In the genomic region with DNA sequence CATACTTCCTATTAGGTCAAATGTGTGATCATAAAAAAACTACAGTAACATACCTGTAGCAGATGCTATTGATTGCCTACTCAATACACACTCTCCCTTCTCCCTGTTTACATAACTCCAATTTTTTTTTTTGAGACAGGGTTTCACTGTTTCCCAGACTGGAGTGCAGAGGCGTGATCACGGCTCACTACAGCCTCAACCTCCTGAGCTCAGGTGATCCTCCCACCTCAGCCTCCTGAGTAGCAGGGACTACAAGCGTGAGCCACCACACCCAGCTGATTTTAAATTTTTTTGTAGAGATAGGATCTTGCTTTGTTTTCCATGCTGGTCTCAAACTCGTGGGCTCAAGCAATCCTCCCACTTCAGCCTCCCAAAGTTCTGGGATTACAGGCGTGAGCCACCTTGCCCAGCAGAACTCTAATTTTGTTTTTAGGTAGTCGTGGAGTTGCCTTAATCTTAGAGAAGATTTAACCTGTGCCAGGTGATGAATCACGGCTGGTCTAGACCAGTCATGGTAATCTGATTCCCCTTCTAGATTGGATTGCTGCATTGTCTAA, we compare ENCODE assay signal across 16 cellular contexts. TPM values are rescaled to one million over a fixed set of nuclear protein-coding genes. Genes with fewer than 3 reads are reported as not detected.
DNase-seq lines count a peak whose midpoint lies in the region; ATAC-seq and TF ChIP-seq lines count a peak whose summit lies in the region.
"Had no signal": no experiment of that assay in that cellular context is flagged by ENCODE, and none has a peak within 500 bp of the region (broad histone marks: within the 10 kb centered on the region; RNA-seq: fewer than 3 reads in every experiment).

No MANE protein-coding gene starts in this region.

- no peaks in the 10 kb centered on the region for H3K36me3 ChIP-seq in PC-3 (ENCODE audit: low read depth, low read length)
- no peaks in the 10 kb centered on the region for H3K36me3 ChIP-seq in trophoblast cell (ENCODE audit: control insufficient read depth in 1 of 2, insufficient read depth in 2 of 2, low read length in 2 of 2)
- no peaks in the 10 kb centered on the region for H3K36me3 ChIP-seq in CD8-positive, alpha-beta memory T cell (ENCODE audit: insufficient read depth, low read length)

- no peak overlapping the region for H3K4me3 ChIP-seq in PC-3 (ENCODE audit: low read length)
- H3K4me3 ChIP-seq in trophoblast cell (ENCODE audit: low read depth, low read length), result no peak overlapping the region
- no peak overlapping the region for H3K4me3 ChIP-seq in CD8-positive, alpha-beta memory T cell (ENCODE audit: low read length)
- H3K4me3 ChIP-seq: A549, GM23338 had no signal

- peaks cover 7% of the 10 kb centered on the region for H3K4me1 ChIP-seq in PC-3 (ENCODE audit: insufficient read depth, low read length)
- no peaks in the 10 kb centered on the region for H3K4me1 ChIP-seq in trophoblast cell (ENCODE audit: control insufficient read depth in 1 of 2, insufficient read depth in 2 of 2, low read length in 2 of 2)
- no peaks in the 10 kb centered on the region for H3K4me1 ChIP-seq in CD8-positive, alpha-beta memory T cell (ENCODE audit: insufficient read depth, low read length)
- H3K4me1 ChIP-seq: A549 had no signal

- peak; percentile 81 for ATAC-seq in PC-3
- ATAC-seq in HG03571 (IDR thresholded peaks at IDR 0.05; ENCODE audit: unreplicated experiment), result no peak
- ATAC-seq: A549, GM23338 had no signal

- no peak overlapping the region for H4K91ac ChIP-seq in trophoblast cell (ENCODE audit: low read depth, low read length)

- no peak overlapping the region for H3K4ac ChIP-seq in trophoblast cell (ENCODE audit: low read depth, low read length)

- CTCF ChIA-PET in PC-3 (lab: Charles Lee), result no interaction called here
- CTCF ChIA-PET in CD8-positive, alpha-beta memory T cell (lab: Charles Lee), result no interaction called here

- H3K79me2 ChIP-seq in PC-3 (ENCODE audit: low read length) (no peaks in the 10 kb centered on the region), trophoblast cell (ENCODE audit: control insufficient read depth, insufficient read depth, low read length, poor library complexity) (no peaks in the 10 kb centered on the region)

- no TSS peak for BruUV-seq in PC-3 (replicated peaks; lab: Mats Ljungman, UMichigan)

- no peaks in the 10 kb centered on the region for H3K4me1 Mint-ChIP-seq in CD8-positive, alpha-beta memory T cell
- H3K4me1 Mint-ChIP-seq: GM23338 had no signal

- no peak overlapping the region for H2BK120ac ChIP-seq in trophoblast cell (ENCODE audit: insufficient read depth, low read length, poor library complexity)

- H3K27ac ChIP-seq in PC-3 (ENCODE audit: low read length) (no peak overlapping the region), trophoblast cell (ENCODE audit: low read depth, low read length) (no peak overlapping the region)
- H3K27ac ChIP-seq in CD8-positive, alpha-beta memory T cell (ENCODE audit: low read depth, low read length), result no peak overlapping the region
- H3K27ac ChIP-seq: A549 had no signal

- H3K23ac ChIP-seq in trophoblast cell (ENCODE audit: low read length), result no peak overlapping the region

- H2AFZ ChIP-seq in PC-3 (ENCODE audit: low read length), result peak overlapping the region; percentile 39; the same call in 1 of the 2 replicates
- H2AFZ ChIP-seq in trophoblast cell (ENCODE audit: insufficient read depth, low read length, poor library complexity), result no peak overlapping the region

- no peak overlapping the region for H3K27ac Mint-ChIP-seq in CD8-positive, alpha-beta memory T cell
- H3K27ac Mint-ChIP-seq: CD4-positive, alpha-beta T cell; GM23338 had no signal

- POLR2A ChIA-PET in PC-3 (lab: Charles Lee; ENCODE audit: unreplicated experiment), result no interaction called here
- POLR2A ChIA-PET in CD8-positive, alpha-beta memory T cell (lab: Charles Lee), result interaction anchor here (0.6 kb wide), 1 partner anchor 28 kb away, joined by 6 read pairs; no protein-coding TSS in a partner anchor

- no peaks in the 10 kb centered on the region for H3K27me3 Mint-ChIP-seq in CD8-positive, alpha-beta memory T cell
- H3K27me3 Mint-ChIP-seq: CD4-positive, alpha-beta T cell had no signal

- no peak overlapping the region for H4K12ac ChIP-seq in trophoblast cell (ENCODE audit: low read depth, low read length)

- H3K36me3 Mint-ChIP-seq in CD8-positive, alpha-beta memory T cell, result no peaks in the 10 kb centered on the region

- H3K79me1 ChIP-seq in trophoblast cell (ENCODE audit: low read length), result no peaks in the 10 kb centered on the region

- H3K9me3 ChIP-seq in PC-3 (ENCODE audit: low read length) (no peaks in the 10 kb centered on the region), trophoblast cell (ENCODE audit: insufficient read depth, low read depth, low read length) (no peaks in the 10 kb centered on the region)
- no peaks in the 10 kb centered on the region for H3K9me3 ChIP-seq in CD8-positive, alpha-beta memory T cell (ENCODE audit: low read length)
- H3K9me3 ChIP-seq: A549 had no signal

- no peaks in the 10 kb centered on the region for H3F3A ChIP-seq in PC-3 (ENCODE audit: low read length, unreplicated experiment)

- H3K4me2 ChIP-seq in PC-3 (ENCODE audit: low read length), result no peak overlapping the region
- no peak overlapping the region for H3K4me2 ChIP-seq in trophoblast cell (ENCODE audit: low read length)
- H3K4me2 ChIP-seq: A549, GM23338 had no signal

- no peaks in the 10 kb centered on the region for H3K9me3 Mint-ChIP-seq in CD8-positive, alpha-beta memory T cell
- H3K9me3 Mint-ChIP-seq: CD4-positive, alpha-beta T cell; GM23338 had no signal

- no peak for TF ChIP-seq CTCF in PC-3 (conservative IDR thresholded peaks at IDR 0.05; ENCODE audit: low read depth, low read length)

- WGBS in trophoblast cell (ENCODE audit: extremely low coverage, insufficient coverage, insufficient read length), result no CpG with 5 or more reads among the region's 7 CpGs

- no peak overlapping the region for H3K18ac ChIP-seq in trophoblast cell (ENCODE audit: low read length)

- intact Hi-C loops in PC-3 (cut with micrococcal nuclease), result no loop called here

- H2BK5ac ChIP-seq in trophoblast cell (ENCODE audit: low read depth, low read length, poor library complexity), result no peak overlapping the region

- no peak overlapping the region for H3K4me3 Mint-ChIP-seq in CD8-positive, alpha-beta memory T cell
- H3K4me3 Mint-ChIP-seq: CD4-positive, alpha-beta T cell; GM23338 had no signal

- DNase-seq in NCI-H82 (lab: John Stamatoyannopoulos, UW) (peak; percentile 25), NCI-H82 treated with DMSO at 0.1 percent for 48 hours (lab: John Stamatoyannopoulos, UW; ENCODE audit: unreplicated experiment) (no peak), NCI-H146 (lab: John Stamatoyannopoulos, UW) (peak; percentile 73), PC-3 (peak; percentile 75), trophoblast cell (peak; percentile 40 to 77)
- no peak for DNase-seq in CD8-positive, alpha-beta memory T cell
- DNase-seq: Calu3; CD4-positive, alpha-beta T cell; DMS79; HCEC 1CT; NCI-H1105; NCI-H187; SW 1271 had no signal

- H3K9ac ChIP-seq in PC-3 (ENCODE audit: low read length) (no peak overlapping the region), trophoblast cell (ENCODE audit: low read length) (no peak overlapping the region)

- no peaks in the 10 kb centered on the region for H3K9me2 ChIP-seq in PC-3 (replicated peaks; ENCODE audit: low read length)

- H3K27me3 ChIP-seq in PC-3 (ENCODE audit: low read length) (no peaks in the 10 kb centered on the region), trophoblast cell (ENCODE audit: insufficient read depth, low read length) (no peaks in the 10 kb centered on the region)
- H3K27me3 ChIP-seq in CD8-positive, alpha-beta memory T cell (ENCODE audit: insufficient read depth, low read length, poor library complexity, severe bottlenecking), result no peaks in the 10 kb centered on the region

- no peak overlapping the region for H3K14ac ChIP-seq in trophoblast cell (ENCODE audit: low read length)

- H2BK12ac ChIP-seq in trophoblast cell (ENCODE audit: low read length), result no peak overlapping the region

- H2AK5ac ChIP-seq in trophoblast cell (ENCODE audit: low read length), result no peak overlapping the region

- H4K8ac ChIP-seq in trophoblast cell (ENCODE audit: low read depth, low read length), result no peak overlapping the region

- H4K20me1 ChIP-seq in PC-3 (ENCODE audit: low read length), result no peaks in the 10 kb centered on the region

RNA-seq across cellular contexts. Expression of gene KIF3B, which starts 14.0 kb away (rescaled TPM):
- 20.0 and 23.0 TPM in 2 replicates for total RNA-seq in PC-3 (2014; rRNA removed)
- 17.9 TPM in 2 replicates for polyA plus RNA-seq in trophoblast cell (2013)
- total RNA-seq in CD8-positive, alpha-beta memory T cell, result 10 to 100 TPM; 61.0 to 61.6 TPM
- polyA plus RNA-seq in CD8-positive, alpha-beta memory T cell, result 5.7 TPM

RNA-seq across cellular contexts. Expression of gene POFUT1, which starts 55.8 kb away (rescaled TPM):
- total RNA-seq in PC-3 (2014; rRNA removed), result 41.9 and 56.3 TPM in 2 replicates
- 25.0 and 25.5 TPM in 2 replicates for polyA plus RNA-seq in trophoblast cell (2013)
- 10 to 100 TPM; 87.1 to 88.8 TPM for total RNA-seq in CD8-positive, alpha-beta memory T cell
- polyA plus RNA-seq in CD8-positive, alpha-beta memory T cell, result 15.8 TPM

RNA-seq across cellular contexts. Expression of gene PLAGL2, which starts 55.9 kb away (rescaled TPM):
- total RNA-seq in PC-3 (2014; rRNA removed), result 4.4 and 6.2 TPM in 2 replicates
- polyA plus RNA-seq in trophoblast cell (2013), result 20.8 and 21.5 TPM in 2 replicates
- 100 to 1,000 TPM; 120 to 121 TPM for total RNA-seq in CD8-positive, alpha-beta memory T cell
- polyA plus RNA-seq in CD8-positive, alpha-beta memory T cell, result 4.4 TPM

Comparison
In these comparisons a context has a peak if more than half of its experiments do, and no peak if none do; other contexts are left out.
1. DNase-seq: peak in NCI-H82 (single experiment), NCI-H146 (single experiment), PC-3 (single experiment) and trophoblast cell (2 of 2); none in NCI-H82 treated with DMSO at 0.1 percent for 48 hours (single experiment) and CD8-positive, alpha-beta memory T cell (0 of 5).
2. RNA of gene PLAGL2, which starts 55.9 kb away (total RNA-seq): 120 to 121 TPM in CD8-positive, alpha-beta memory T cell; 4.4 to 6.2 TPM in PC-3; every median in the first group is over 10 times any median in the second.